Comparison of ENCODE assay signal across 11 cellular contexts in genomic region chr22:46673677-46674236, GRCh38. TPM values are rescaled to one million over a fixed set of nuclear protein-coding genes. Genes with fewer than 3 reads are reported as not detected.
DNase-seq lines count a peak whose midpoint lies in the region; ATAC-seq and TF ChIP-seq lines count a peak whose summit lies in the region.
"Had no signal": no experiment of that assay in that cellular context is flagged by ENCODE, and none has a peak within 500 bp of the region (broad histone marks: within the 10 kb centered on the region; RNA-seq: fewer than 3 reads in every experiment).

No MANE protein-coding gene starts in this region.

- no peaks in the 10 kb centered on the region for H3K27me3 ChIP-seq in MM.1S (replicated peaks; ENCODE audit: insufficient read depth, low read length)

- ATAC-seq in T-helper 17 cell (peak; percentile 27), HG03039 (IDR thresholded peaks at IDR 0.05; ENCODE audit: unreplicated experiment) (no peak), HG02763 (IDR thresholded peaks at IDR 0.05; ENCODE audit: unreplicated experiment) (no peak)
- ATAC-seq in activated naive CD8-positive, alpha-beta T cell treated with anti-CD3 and anti-CD28 coated beads, Interleukin-2, amount 50 U/mL, for 24 hours = peak; percentile 11

- H3K4me3 ChIP-seq in MM.1S (ENCODE audit: low read length) = no peak overlapping the region

- H3K9ac ChIP-seq in MM.1S (ENCODE audit: low read length) = no peak overlapping the region

- no peaks in the 10 kb centered on the region for H3K4me1 ChIP-seq in MM.1S (ENCODE audit: low read length)

- H3K9me3 Mint-ChIP-seq in activated naive CD8-positive, alpha-beta T cell treated with anti-CD3 and anti-CD28 coated beads, Interleukin-2, amount 50 U/mL, for 24 hours = no peaks in the 10 kb centered on the region

- H3K9me2 ChIP-seq in MM.1S (replicated peaks; ENCODE audit: insufficient read depth, low read length) = no peaks in the 10 kb centered on the region

- H3K27ac ChIP-seq in MM.1S (ENCODE audit: low read length) = no peak overlapping the region

- TF ChIP-seq CTCF in MM.1S (IDR thresholded peaks at IDR 0.05; ENCODE audit: low read length) = no peak

- H3K4me3 Mint-ChIP-seq in T-helper 17 cell = peak overlapping the region; percentile 95
- peak overlapping the region; percentile 87 for H3K4me3 Mint-ChIP-seq in activated naive CD8-positive, alpha-beta T cell treated with anti-CD3 and anti-CD28 coated beads, Interleukin-2, amount 50 U/mL, for 24 hours

- H3K36me3 Mint-ChIP-seq in T-helper 17 cell (ENCODE audit: low read depth) = peaks cover 2% of the 10 kb centered on the region
- peaks cover 6% of the 10 kb centered on the region for H3K36me3 Mint-ChIP-seq in activated naive CD8-positive, alpha-beta T cell treated with anti-CD3 and anti-CD28 coated beads, Interleukin-2, amount 50 U/mL, for 24 hours (ENCODE audit: low read depth)

- H3K4me1 Mint-ChIP-seq in T-helper 17 cell = peaks cover 26% of the 10 kb centered on the region
- H3K4me1 Mint-ChIP-seq in activated naive CD8-positive, alpha-beta T cell treated with anti-CD3 and anti-CD28 coated beads, Interleukin-2, amount 50 U/mL, for 24 hours = peaks cover 45% of the 10 kb centered on the region

- H3F3A ChIP-seq in MM.1S (ENCODE audit: insufficient read depth, low read length) = no peaks in the 10 kb centered on the region

- H3K27me3 Mint-ChIP-seq in T-helper 17 cell = no peaks in the 10 kb centered on the region
- no peaks in the 10 kb centered on the region for H3K27me3 Mint-ChIP-seq in activated naive CD8-positive, alpha-beta T cell treated with anti-CD3 and anti-CD28 coated beads, Interleukin-2, amount 50 U/mL, for 24 hours

- H3K9me3 ChIP-seq in T-helper 17 cell (ENCODE audit: control insufficient read depth, low read length, poor library complexity, severe bottlenecking) (no peaks in the 10 kb centered on the region), MM.1S (replicated peaks; ENCODE audit: insufficient read depth, low read length) (no peaks in the 10 kb centered on the region)

- H4K20me1 ChIP-seq in MM.1S (ENCODE audit: insufficient read depth, low read length) = no peaks in the 10 kb centered on the region

- DNase-seq in ELF-1 (ENCODE audit: low read depth, low spot score) = peak; percentile 46
- no peak for DNase-seq in T-helper 17 cell
- DNase-seq in activated naive CD8-positive, alpha-beta T cell treated with anti-CD3 and anti-CD28 coated beads, Interleukin-2, amount 50 U/mL, for 24 hours = peak; percentile 40
- peak; percentile 32 for DNase-seq in stimulated activated CD4-positive, alpha-beta T cell treated with anti-CD3 and anti-CD28 coated beads, Interleukin-4, amount 100 ng/mL, for 24 hours
- no peak for DNase-seq in mesenteric fat pad (ENCODE audit: low spot score)
- DNase-seq in MM.1S = no peak
- DNase-seq: DMS 273 treated with DMSO at 0.1 percent for 48 hours, NCI-H526, SW 1271 had no signal

- no peaks in the 10 kb centered on the region for H3K36me3 ChIP-seq in MM.1S (replicated peaks; ENCODE audit: insufficient read depth, low read length)

- no peaks in the 10 kb centered on the region for H3K79me2 ChIP-seq in MM.1S (ENCODE audit: low read length)

- H3K27ac Mint-ChIP-seq in T-helper 17 cell = peak overlapping the region; percentile 96
- H3K27ac Mint-ChIP-seq in activated naive CD8-positive, alpha-beta T cell treated with anti-CD3 and anti-CD28 coated beads, Interleukin-2, amount 50 U/mL, for 24 hours = peak overlapping the region; percentile 96

- no peak overlapping the region for H2AFZ ChIP-seq in MM.1S (ENCODE audit: low read length)

- no peak overlapping the region for H3K4me2 ChIP-seq in MM.1S (ENCODE audit: low read depth, low read length)

RNA-seq across cellular contexts. Expression of gene GRAMD4, which starts 53.6 kb away (rescaled TPM):
- total RNA-seq in T-helper 17 cell (10 to 100 TPM; 14.2 to 14.5 TPM), mesenteric fat pad (37.8 TPM)

Comparison
In these comparisons a context has a peak if more than half of its experiments do, and no peak if none do; other contexts are left out.
1. DNase-seq: peak in ELF-1 (single experiment), activated naive CD8-positive, alpha-beta T cell treated with anti-CD3 and anti-CD28 coated beads, Interleukin-2, amount 50 U/mL, for 24 hours (single experiment) and stimulated activated CD4-positive, alpha-beta T cell treated with anti-CD3 and anti-CD28 coated beads, Interleukin-4, amount 100 ng/mL, for 24 hours (single experiment); none in T-helper 17 cell (0 of 3), mesenteric fat pad (single experiment) and MM.1S (single experiment).
2. ATAC-seq: peak in T-helper 17 cell (single experiment) and activated naive CD8-positive, alpha-beta T cell treated with anti-CD3 and anti-CD28 coated beads, Interleukin-2, amount 50 U/mL, for 24 hours (single experiment); none in HG03039 (single experiment) and HG02763 (single experiment).